20 cellular contexts compared by ENCODE assay signal in the genomic region with DNA sequence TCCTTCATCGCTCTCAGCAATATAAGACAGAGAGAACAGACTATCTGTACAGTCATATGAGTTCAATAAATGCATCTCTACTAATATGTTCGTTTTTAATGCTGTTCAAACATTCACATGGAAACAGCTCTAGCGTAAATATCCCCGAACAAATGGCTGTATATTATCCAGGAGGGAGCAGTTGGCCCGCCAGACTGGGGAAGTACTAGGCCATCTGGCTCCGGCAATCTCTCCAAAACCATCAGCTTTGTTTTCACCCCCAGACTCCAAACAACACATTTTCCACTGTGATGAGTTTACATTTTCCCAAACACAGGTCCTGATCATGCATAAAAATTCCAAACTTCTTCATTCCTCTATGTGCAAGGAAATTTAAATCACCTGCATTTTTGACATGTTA. TPM values are rescaled to one million over a fixed set of nuclear protein-coding genes. Genes with fewer than 3 reads are reported as not detected.
DNase-seq lines count a peak whose midpoint lies in the region; ATAC-seq and TF ChIP-seq lines count a peak whose summit lies in the region.
"Had no signal": no experiment of that assay in that cellular context is flagged by ENCODE, and none has a peak within 500 bp of the region (broad histone marks: within the 10 kb centered on the region; RNA-seq: fewer than 3 reads in every experiment).

No MANE protein-coding gene starts in this region.

- H3K27ac ChIP-seq in Karpas-422 (ENCODE audit: low read length) (peak overlapping the region; percentile 97), coronary artery (peak overlapping the region; percentile 27 to 75), testis (peak overlapping the region; percentile 11 to 26), smooth muscle cell (ENCODE audit: low read depth) (no peak overlapping the region)
- H3K27ac ChIP-seq: body of pancreas, HL-60 had no signal

- H3K9me3 ChIP-seq in Karpas-422 (ENCODE audit: low read length) (no peaks in the 10 kb centered on the region), testis (no peaks in the 10 kb centered on the region), smooth muscle cell (replicated peaks; ENCODE audit: low read depth) (no peaks in the 10 kb centered on the region)
- H3K9me3 ChIP-seq: body of pancreas had no signal

- H3K4me1 ChIP-seq in Karpas-422 (ENCODE audit: low read length) (peaks cover 97% of the 10 kb centered on the region), testis (peaks cover 17% of the 10 kb centered on the region), smooth muscle cell (ENCODE audit: low read depth) (peaks cover 13% of the 10 kb centered on the region)

- DNase-seq in Karpas-422 (no peak), NCI-H446 treated with DMSO at 0.1 percent for 48 hours (lab: John Stamatoyannopoulos, UW) (peak; percentile 76), coronary artery (ENCODE audit: low spot score) (no peak), testis (no peak), smooth muscle cell (lab: John Stamatoyannopoulos, UW; ENCODE audit: unreplicated experiment) (no peak)
- DNase-seq in activated T-cell treated with anti-CD3 and anti-CD28 coated beads, Interleukin-2, amount 50 U/mL, for 4 hours, result no peak
- DNase-seq: activated CD4-positive, alpha-beta T cell treated with anti-CD3 and anti-CD28 coated beads, Interleukin-2, amount 50 U/mL, for 1 hour; activated naive CD4-positive, alpha-beta T cell treated with anti-CD3 and anti-CD28 coated beads for 36 hours; body of pancreas; DND-41; hypothalamus; midbrain; NCI-H1105 treated with DMSO at 0.1 percent for 48 hours; NCI-H510A treated with DMSO at 0.1 percent for 48 hours; stimulated activated CD4-positive, alpha-beta T cell treated with anti-CD3 and anti-CD28 coated beads, Interleukin-4, amount 100 ng/mL, for 24 hours; stimulated activated CD8-positive, alpha-beta memory T cell treated with anti-CD3 and anti-CD28 coated beads, Interleukin-4, amount 100 ng/mL, for 48 hours had no signal

- H3K27me3 ChIP-seq in Karpas-422 (ENCODE audit: low read length) (no peaks in the 10 kb centered on the region), testis (no peaks in the 10 kb centered on the region), smooth muscle cell (ENCODE audit: low read depth) (peaks cover 90% of the 10 kb centered on the region)
- H3K27me3 ChIP-seq: body of pancreas had no signal

- 53 to 63% methylated on average over 6 of the region's 6 CpGs for WGBS in testis, 2 donors
- 86% methylated on average over 6 of the region's 6 CpGs for WGBS in smooth muscle cell (ENCODE audit: low lambda C conversion rate)

- no peak overlapping the region for H3K4me3 Mint-ChIP-seq in activated T-cell treated with anti-CD3 and anti-CD28 coated beads, Interleukin-2, amount 50 U/mL, for 4 hours
- H3K4me3 Mint-ChIP-seq: activated naive CD4-positive, alpha-beta T cell treated with anti-CD3 and anti-CD28 coated beads for 36 hours had no signal

- no peak for TF ChIP-seq POLR2A in testis (IDR thresholded peaks at IDR 0.05)

- H2AFZ ChIP-seq in Karpas-422 (ENCODE audit: low read length), result no peak overlapping the region
- H2AFZ ChIP-seq in smooth muscle cell (ENCODE audit: low read depth), result no peak overlapping the region

- H3K4me2 ChIP-seq in Karpas-422 (ENCODE audit: low read depth, low read length, poor library complexity, severe bottlenecking) (peak overlapping the region; percentile 89), smooth muscle cell (no peak overlapping the region)

- H3K4me1 Mint-ChIP-seq in activated T-cell treated with anti-CD3 and anti-CD28 coated beads, Interleukin-2, amount 50 U/mL, for 4 hours (ENCODE audit: low read depth), result peaks cover 5% of the 10 kb centered on the region

- peaks cover 95% of the 10 kb centered on the region for H3K79me2 ChIP-seq in Karpas-422 (ENCODE audit: low read length)
- no peaks in the 10 kb centered on the region for H3K79me2 ChIP-seq in smooth muscle cell (ENCODE audit: low read depth)

- intact Hi-C loops in testis (cut with DNase I; ENCODE audit: low total_unique reads), result no loop called here

- H3K4me3 ChIP-seq in Karpas-422 (ENCODE audit: low read length) (peak overlapping the region; percentile 29; the same call in 1 of the 2 replicates), coronary artery (no peak overlapping the region), testis (no peak overlapping the region), smooth muscle cell (no peak overlapping the region)
- H3K4me3 ChIP-seq: body of pancreas had no signal

- no peaks in the 10 kb centered on the region for H3F3A ChIP-seq in smooth muscle cell (ENCODE audit: low read depth)

- no peaks in the 10 kb centered on the region for H3K36me3 Mint-ChIP-seq in activated T-cell treated with anti-CD3 and anti-CD28 coated beads, Interleukin-2, amount 50 U/mL, for 4 hours (ENCODE audit: insufficient read depth)

- no peak for ATAC-seq in GM19452 (IDR thresholded peaks at IDR 0.05; ENCODE audit: unreplicated experiment)
- no peak for ATAC-seq in activated T-cell treated with anti-CD3 and anti-CD28 coated beads, Interleukin-2, amount 50 U/mL, for 4 hours
- ATAC-seq: body of pancreas, Panc1, SK-N-SH treated with all-trans-retinoic acid at 6 μM for 48 hours had no signal

- H4K20me1 ChIP-seq in Karpas-422 (ENCODE audit: insufficient read depth, low read depth, low read length), result no peaks in the 10 kb centered on the region
- no peaks in the 10 kb centered on the region for H4K20me1 ChIP-seq in smooth muscle cell (ENCODE audit: low read depth)

- no peaks in the 10 kb centered on the region for H3K9me2 ChIP-seq in Karpas-422 (replicated peaks; ENCODE audit: insufficient read depth, low read length)

- H3K9me3 Mint-ChIP-seq in activated T-cell treated with anti-CD3 and anti-CD28 coated beads, Interleukin-2, amount 50 U/mL, for 4 hours, result no peaks in the 10 kb centered on the region
- H3K9me3 Mint-ChIP-seq: activated naive CD4-positive, alpha-beta T cell treated with anti-CD3 and anti-CD28 coated beads for 36 hours had no signal

- H3K9ac ChIP-seq in Karpas-422 (ENCODE audit: low read length), result peak overlapping the region; percentile 30; the same call in 1 of the 2 replicates
- no peak overlapping the region for H3K9ac ChIP-seq in smooth muscle cell (ENCODE audit: low read depth)

- H3K27me3 Mint-ChIP-seq in activated T-cell treated with anti-CD3 and anti-CD28 coated beads, Interleukin-2, amount 50 U/mL, for 4 hours (ENCODE audit: low read depth), result peaks cover 21% of the 10 kb centered on the region

- TF ChIP-seq CTCF in coronary artery (IDR thresholded peaks at IDR 0.05) (no peak), testis (IDR thresholded peaks at IDR 0.05) (no peak), smooth muscle cell (IDR thresholded peaks at IDR 0.05; ENCODE audit: borderline replicate concordance, insufficient read depth, poor library complexity, severe bottlenecking) (no peak)

- H3K36me3 ChIP-seq in Karpas-422 (ENCODE audit: insufficient read depth, low read length) (peaks cover 67% of the 10 kb centered on the region), testis (ENCODE audit: low read depth, missing control alignments) (no peaks in the 10 kb centered on the region), smooth muscle cell (ENCODE audit: low read depth) (no peaks in the 10 kb centered on the region)

RNA-seq across cellular contexts. Expression of a gene that starts 8.7 kb away (rescaled TPM):
- total RNA-seq in Karpas-422 (2014; rRNA removed; shearing (Covaris generic); ENCODE audit: low replicate concordance), result 93.1 and 101 TPM in 2 replicates
- total RNA-seq in testis (10 to 100 TPM; 18.8 to 23.5 TPM), smooth muscle cell (1.6 and 2.3 TPM in 2 replicates)
- polyA plus RNA-seq in testis (ENCODE audit: insufficient read depth, low read depth, low replicate concordance) (9.9 TPM), smooth muscle cell (1.5 and 3.3 TPM in 2 replicates)
- under 1 TPM; 0.20 to 0.92 (median 0.37) TPM for total RNA-seq in activated T-cell treated with anti-CD3 and anti-CD28 coated beads, Interleukin-2, amount 50 U/mL, for 4 hours
